33 cellular contexts compared by ENCODE assay signal in the genomic region with DNA sequence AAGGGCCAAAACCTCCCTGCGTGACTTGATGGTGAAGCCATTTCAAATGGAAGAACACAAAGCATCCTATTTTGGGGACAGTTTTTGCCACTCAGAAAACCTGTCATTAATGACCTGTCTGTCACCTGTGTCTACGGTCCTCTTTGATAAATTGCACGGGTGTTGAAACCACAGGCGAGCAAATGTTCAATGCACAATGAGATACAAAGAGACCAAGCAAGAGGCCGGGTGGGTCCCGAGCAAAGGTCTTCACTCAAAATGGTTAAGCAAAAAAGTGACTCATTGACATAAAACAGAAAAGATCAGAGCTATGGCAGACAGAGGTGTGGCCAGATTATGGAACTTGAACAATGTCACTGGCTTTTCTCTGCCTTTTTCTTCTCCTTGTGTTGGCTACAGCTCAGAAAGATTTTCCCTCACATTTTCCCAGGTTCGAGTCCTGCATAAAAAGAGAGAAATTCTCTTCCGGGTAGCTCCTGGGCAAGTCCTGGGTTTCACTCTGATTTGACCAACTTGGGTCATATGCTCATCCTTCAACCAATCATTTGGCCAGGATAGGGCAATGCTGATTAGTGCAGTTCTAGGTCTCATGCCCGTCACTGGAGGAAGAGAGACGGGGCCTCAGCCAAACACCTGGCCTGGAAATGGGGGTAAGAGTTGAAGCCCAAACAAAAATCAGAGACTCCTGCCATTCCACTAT.
"Had no signal": no experiment of that assay in that cellular context is flagged by ENCODE, and none has a peak within 500 bp of the region (broad histone marks: within the 10 kb centered on the region; RNA-seq: fewer than 3 reads in every experiment).

No MANE protein-coding gene starts in this region.

- H3K4me1 Mint-ChIP-seq: activated naive CD4-positive, alpha-beta T cell treated with anti-CD3 and anti-CD28 coated beads, Interleukin-2, amount 50 U/mL, for 24 hours had no signal

- DNase-seq: activated CD4-positive, alpha-beta T cell treated with anti-CD3 and anti-CD28 coated beads for 1 hour; activated CD4-positive, alpha-beta T cell treated with anti-CD3 and anti-CD28 coated beads for 48 hours; activated CD4-positive, alpha-beta T cell treated with anti-CD3 and anti-CD28 coated beads, Interleukin-2, amount 50 U/mL, for 4 hours; activated CD4-positive, CD25-positive, alpha-beta regulatory T cell; activated CD8-positive, alpha-beta T cell treated with anti-CD3 and anti-CD28 coated beads for 36 hours; activated gamma-delta T cell; activated naive CD4-positive, alpha-beta T cell treated with Interleukin-2 at 50 U/mL for 16 hours; activated T-cell treated with anti-CD3 and anti-CD28 coated beads, Interleukin-2, amount 50 U/mL, for 24 hours; adrenal gland; body of pancreas; caudate nucleus; IMR-90; NCI-H1105; NCI-H1417 treated with DMSO at 0.1 percent for 48 hours; NCI-H187 treated with DMSO at 0.1 percent for 48 hours; NCI-H2081; NCI-H510A; NCI-H526; NCI-H748 treated with DMSO at 0.1 percent for 48 hours; NK-92 treated with Interleukin-12 subunit alpha and Interleukin-12 subunit beta, amount 100 ng/mL, for 24 hours; PC-3; RPMI8226; SIG-M5; T-helper 1 cell; T-helper 2 cell; T-helper 9 cell had no signal

- H3K27ac Mint-ChIP-seq: activated CD8-positive, alpha-beta T cell treated with anti-CD3 and anti-CD28 coated beads for 36 hours; activated naive CD4-positive, alpha-beta T cell treated with anti-CD3 and anti-CD28 coated beads, Interleukin-2, amount 50 U/mL, for 24 hours; activated T-cell treated with anti-CD3 and anti-CD28 coated beads, Interleukin-2, amount 50 U/mL, for 24 hours; activated T-helper 2 cell treated with anti-CD3 and anti-CD28 coated beads, Interferon-gamma antibody, Interleukin-2, Interleukin-4, amounts not matched to agents 10 μg/mL and 5 μg/mL and 100 μg/mL, durations not matched to agents 14 hours and 24 hours and 36 hours had no signal

- H3K9me3 Mint-ChIP-seq: activated CD8-positive, alpha-beta T cell treated with anti-CD3 and anti-CD28 coated beads for 36 hours had no signal

- H3K27me3 ChIP-seq: adrenal gland, body of pancreas, breast epithelium, Peyer's patch had no signal

- H3K36me3 ChIP-seq: adrenal gland, breast epithelium, Peyer's patch had no signal

- H3K4me3 ChIP-seq: adrenal gland, body of pancreas, breast epithelium, K562, Peyer's patch had no signal

- ATAC-seq: activated CD8-positive, alpha-beta T cell treated with anti-CD3 and anti-CD28 coated beads for 36 hours; body of pancreas; K562; PC-3; SK-N-SH treated with all-trans-retinoic acid at 6 μM for 48 hours had no signal

- H3K27ac ChIP-seq: adrenal gland, body of pancreas, breast epithelium, Peyer's patch, VCaP had no signal

- H3K4me3 Mint-ChIP-seq: activated CD8-positive, alpha-beta T cell treated with anti-CD3 and anti-CD28 coated beads for 36 hours; activated naive CD4-positive, alpha-beta T cell treated with anti-CD3 and anti-CD28 coated beads, Interleukin-2, amount 50 U/mL, for 24 hours; activated T-cell treated with anti-CD3 and anti-CD28 coated beads, Interleukin-2, amount 50 U/mL, for 24 hours had no signal

- H3K9me3 ChIP-seq: adrenal gland, body of pancreas, breast epithelium, Peyer's patch had no signal

- H3K4me1 ChIP-seq: adrenal gland, body of pancreas, breast epithelium had no signal
